ENCODE assay signal across 11 cellular contexts in the genomic region with DNA sequence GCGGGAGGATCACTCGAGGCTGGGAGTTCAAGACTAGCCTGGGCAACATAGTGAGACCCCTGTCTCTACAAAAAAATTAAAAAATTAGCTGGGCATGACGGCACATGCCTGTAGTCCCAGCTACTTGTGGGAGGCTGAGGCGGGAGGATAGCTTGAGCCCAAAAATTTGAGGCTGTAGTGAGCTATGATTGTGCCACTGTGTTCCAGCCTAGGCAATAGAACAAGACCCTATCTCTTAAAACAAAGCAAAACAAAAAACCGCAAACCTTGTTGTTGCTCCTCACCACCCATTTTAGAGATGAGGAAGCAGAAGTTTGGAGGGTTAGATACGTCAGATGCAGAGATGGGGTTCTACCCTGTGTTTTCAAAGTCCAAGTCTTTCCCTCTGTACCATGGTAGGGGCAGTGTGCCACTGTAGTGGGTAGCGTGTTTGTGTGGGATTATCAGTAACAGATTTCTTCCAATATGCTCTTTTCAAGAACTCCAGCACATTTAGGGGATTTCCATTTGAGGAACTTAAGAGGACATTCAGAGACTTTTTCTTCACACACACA.
DNase-seq lines count a peak whose midpoint lies in the region; ATAC-seq and TF ChIP-seq lines count a peak whose summit lies in the region.
"Had no signal": no experiment of that assay in that cellular context is flagged by ENCODE, and none has a peak within 500 bp of the region (broad histone marks: within the 10 kb centered on the region; RNA-seq: fewer than 3 reads in every experiment).

No MANE protein-coding gene starts in this region.

- peaks cover 0 to 24% of the 10 kb centered on the region in 2 donors for H3K4me1 ChIP-seq in right atrium auricular region

- ATAC-seq in Right ventricle myocardium superior (ENCODE audit: poor library complexity) = peak; percentile 32
- no peak for ATAC-seq in HG03097 (IDR thresholded peaks at IDR 0.05; ENCODE audit: low FRiP score, unreplicated experiment)

- H3K36me3 ChIP-seq in right atrium auricular region = no peaks in the 10 kb centered on the region
- H3K36me3 ChIP-seq: thoracic aorta had no signal

- DNase-seq in Right ventricle myocardium superior (no peak), right atrium auricular region (ENCODE audit: low spot score) (no peak), immature natural killer cell (no peak), NCI-H146 (lab: John Stamatoyannopoulos, UW) (no peak), hypothalamus (lab: John Stamatoyannopoulos, UW) (no peak)
- DNase-seq in T-helper 2 cell treated with Interferon-gamma antibody and Interleukin-4, amounts not matched to agents 5 μg/mL and 100 μg/mL, for 36 hours (ENCODE audit: low spot score) = no peak
- no peak for DNase-seq in stimulated activated CD4-positive, alpha-beta T cell treated with anti-CD3 and anti-CD28 coated beads, Interleukin-4, amount 100 ng/mL, for 1 hour
- DNase-seq: NCI-H187 treated with DMSO at 0.1 percent for 48 hours, nephron progenitor cell had no signal

- intact Hi-C loops in Right ventricle myocardium superior (cut with DNase I) = no loop called here

- H3K36me3 Mint-ChIP-seq in T-helper 2 cell treated with Interferon-gamma antibody and Interleukin-4, amounts not matched to agents 5 μg/mL and 100 μg/mL, for 36 hours (ENCODE audit: low read depth) = peaks cover 48% of the 10 kb centered on the region
- H3K36me3 Mint-ChIP-seq in immature natural killer cell = peaks cover 0 to 11% (median 7%) of the 10 kb centered on the region in 3 donors

- no peak overlapping the region for H3K27ac ChIP-seq in right atrium auricular region

- no peak for TF ChIP-seq CTCF in right atrium auricular region (IDR thresholded peaks at IDR 0.05)

- H3K27me3 ChIP-seq in right atrium auricular region = no peaks in the 10 kb centered on the region

- H3K9me3 ChIP-seq in right atrium auricular region = no peaks in the 10 kb centered on the region
- H3K9me3 ChIP-seq: thoracic aorta had no signal

- peak overlapping the region; percentile 28 for H3K4me3 Mint-ChIP-seq in T-helper 2 cell treated with Interferon-gamma antibody and Interleukin-4, amounts not matched to agents 5 μg/mL and 100 μg/mL, for 36 hours
- peak overlapping the region in 3 of 5 donors; percentile 15 to 23 (median 19) for H3K4me3 Mint-ChIP-seq in immature natural killer cell
- H3K4me3 Mint-ChIP-seq: nephron progenitor cell had no signal

- peaks cover 14% of the 10 kb centered on the region for H3K9me3 Mint-ChIP-seq in T-helper 2 cell treated with Interferon-gamma antibody and Interleukin-4, amounts not matched to agents 5 μg/mL and 100 μg/mL, for 36 hours
- H3K9me3 Mint-ChIP-seq in immature natural killer cell = no peaks in the 10 kb centered on the region

- peak overlapping the region; percentile 52 for H3K27ac Mint-ChIP-seq in T-helper 2 cell treated with Interferon-gamma antibody and Interleukin-4, amounts not matched to agents 5 μg/mL and 100 μg/mL, for 36 hours
- H3K27ac Mint-ChIP-seq in immature natural killer cell = peak overlapping the region in 5 of 6 donors; percentile 23 to 60 (median 46)
- H3K27ac Mint-ChIP-seq: nephron progenitor cell had no signal

- H3K4me3 ChIP-seq in right atrium auricular region = no peak overlapping the region
- H3K4me3 ChIP-seq: thoracic aorta had no signal

- H3K4me1 Mint-ChIP-seq in T-helper 2 cell treated with Interferon-gamma antibody and Interleukin-4, amounts not matched to agents 5 μg/mL and 100 μg/mL, for 36 hours (ENCODE audit: low read depth) = peaks cover 38% of the 10 kb centered on the region
- peaks cover 67 to 75% of the 10 kb centered on the region in 2 donors for H3K4me1 Mint-ChIP-seq in immature natural killer cell

- no peaks in the 10 kb centered on the region for H3K27me3 Mint-ChIP-seq in T-helper 2 cell treated with Interferon-gamma antibody and Interleukin-4, amounts not matched to agents 5 μg/mL and 100 μg/mL, for 36 hours (ENCODE audit: low read depth)
- peaks cover 0 to 6% (median 4%) of the 10 kb centered on the region in 3 donors for H3K27me3 Mint-ChIP-seq in immature natural killer cell (ENCODE audit: low read depth in 3 of 3)
